In genomic region chr19:7139095-7139494, GRCh38 we compare ENCODE assay signal across 8 cellular contexts.
"Had no signal": no experiment of that assay in that cellular context is flagged by ENCODE, and none has a peak within 500 bp of the region (broad histone marks: within the 10 kb centered on the region; RNA-seq: fewer than 3 reads in every experiment).

No MANE protein-coding gene starts in this region.

- H3K27ac Mint-ChIP-seq: H9, HFFc6 had no signal

- H3K4me3 Mint-ChIP-seq: H9, HFFc6, IgD-negative memory B cell had no signal

- H3K27ac ChIP-seq: GM23248, KMS-11 had no signal

- H3K4me3 ChIP-seq: GM23248 had no signal

- H3K4me1 Mint-ChIP-seq: H9, IgD-negative memory B cell had no signal

- DNase-seq: GM23248, GOT3, H9, HCEC 1CT, HFFc6, KBM-7 had no signal
